ENCODE assay signal across 8 cellular contexts in genomic region chr5:122311888-122312669, GRCh38. TPM values are rescaled to one million over a fixed set of nuclear protein-coding genes. Genes with fewer than 3 reads are reported as not detected.
DNase-seq lines count a peak whose midpoint lies in the region; ATAC-seq, FAIRE-seq and TF ChIP-seq lines count a peak whose summit lies in the region.

SNCAIP (plus strand) TSS chr5:122312237; CDS start chr5:122391135, 78,898 bp downstream.

- H3K36me3 ChIP-seq in bronchial epithelial cell (ENCODE audit: control insufficient read depth, insufficient read depth, low read length) (no peaks in the 10 kb centered on the region), small intestine (ENCODE audit: control insufficient read depth in 2 of 2, insufficient read depth in 2 of 2, low read length in 2 of 2) (no peaks in the 10 kb centered on the region)

- DNase-seq in CD14-positive monocyte (ENCODE audit: low spot score), result no peak
- peak; percentile 49 for DNase-seq in NCI-H146 (lab: John Stamatoyannopoulos, UW)
- no peak for DNase-seq in bronchial epithelial cell (ENCODE audit: low read depth)
- peak; percentile 78 for DNase-seq in islet precursor cell
- peak; percentile 3 for DNase-seq in small intestine

- peaks cover 5% of the 10 kb centered on the region for H3K4me1 Mint-ChIP-seq in CD14-positive monocyte

- peak within 1 kb of the TSS in 1 of 2 donors; percentile 70 for H3K27ac ChIP-seq in small intestine (ENCODE audit: low read depth in 1 of 2, low read length in 1 of 2)

- TF ChIP-seq CTCF in CD14-positive monocyte (IDR thresholded peaks at IDR 0.05), result no peak
- no peak for TF ChIP-seq CTCF in bronchial epithelial cell (IDR thresholded peaks at IDR 0.05; ENCODE audit: insufficient read depth, low read length, severe bottlenecking)

- 0 to 2% (median 0%) methylated on average over 51 to 91 of the region's 91 CpGs for WGBS in small intestine, 3 donors

- H3K27me3 ChIP-seq in bronchial epithelial cell (ENCODE audit: control insufficient read depth, insufficient read depth, low read length), result peaks cover 10% of the 10 kb centered on the region
- peaks cover 3 to 4% of the 10 kb centered on the region in 2 donors for H3K27me3 ChIP-seq in small intestine (ENCODE audit: control insufficient read depth in 2 of 2, insufficient read depth in 2 of 2, low read length in 2 of 2)

- peaks cover 54 to 60% (median 58%) of the 10 kb centered on the region in 3 donors for H3K27me3 Mint-ChIP-seq in CD14-positive monocyte (ENCODE audit: low read depth in 3 of 3)

- ATAC-seq in GM19468 (IDR thresholded peaks at IDR 0.05; ENCODE audit: extremely low read depth, unreplicated experiment) (peak; percentile 56), GM19467 (IDR thresholded peaks at IDR 0.05; ENCODE audit: unreplicated experiment) (no peak), HG03097 (IDR thresholded peaks at IDR 0.05; ENCODE audit: low FRiP score, unreplicated experiment) (no peak)

- H3K9me3 ChIP-seq in small intestine (ENCODE audit: control insufficient read depth, low read depth), result no peaks in the 10 kb centered on the region

- intact Hi-C loops in CD14-positive monocyte (cut with micrococcal nuclease), result no loop called here

- FAIRE-seq in bronchial epithelial cell (lab: Jason Lieb, UNC) (no peak), small intestine (lab: Jason Lieb, UNC) (no peak)

- no peaks in the 10 kb centered on the region for H3K36me3 Mint-ChIP-seq in CD14-positive monocyte

- H3K4me3 Mint-ChIP-seq in CD14-positive monocyte, result peak within 1 kb of the TSS; percentile 48 to 88

- peak within 1 kb of the TSS; percentile 37 for H3K4me3 ChIP-seq in bronchial epithelial cell (ENCODE audit: low read depth, low read length)
- peak within 1 kb of the TSS; percentile 40 to 49 for H3K4me3 ChIP-seq in small intestine (ENCODE audit: low read depth in 1 of 2, low read length in 2 of 2)

- H3K9me3 Mint-ChIP-seq in CD14-positive monocyte, result peaks cover 0 to 17% (median 2%) of the 10 kb centered on the region in 7 donors

- H3K27ac Mint-ChIP-seq in CD14-positive monocyte, result no peak within 1 kb of the TSS

- peaks cover 0 to 3% of the 10 kb centered on the region in 2 donors for H3K4me1 ChIP-seq in small intestine (ENCODE audit: control insufficient read depth in 2 of 2, insufficient read depth in 1 of 2, low read depth in 1 of 2, low read length in 1 of 2)

RNA-seq across cellular contexts. Expression of gene SNCAIP, which starts in this region (rescaled TPM):
- not detected for polyA plus RNA-seq in CD14-positive monocyte
- 0.26 TPM in 1 of 2 replicates, not detected in the other for total RNA-seq in bronchial epithelial cell
- polyA plus RNA-seq in small intestine, result 1 to 10 TPM in 1 of 3 donors, under 1 TPM in 1, not detected in 1; 0.54 to 1.1 TPM

Comparison
In these comparisons a context has a peak if more than half of its experiments do, and no peak if none do; other contexts are left out.
1. DNase-seq: peak in NCI-H146 (single experiment), islet precursor cell (single experiment) and small intestine (single experiment); none in CD14-positive monocyte (single experiment) and bronchial epithelial cell (single experiment).